ENCODE assay signal across 6 cellular contexts in the genomic region with DNA sequence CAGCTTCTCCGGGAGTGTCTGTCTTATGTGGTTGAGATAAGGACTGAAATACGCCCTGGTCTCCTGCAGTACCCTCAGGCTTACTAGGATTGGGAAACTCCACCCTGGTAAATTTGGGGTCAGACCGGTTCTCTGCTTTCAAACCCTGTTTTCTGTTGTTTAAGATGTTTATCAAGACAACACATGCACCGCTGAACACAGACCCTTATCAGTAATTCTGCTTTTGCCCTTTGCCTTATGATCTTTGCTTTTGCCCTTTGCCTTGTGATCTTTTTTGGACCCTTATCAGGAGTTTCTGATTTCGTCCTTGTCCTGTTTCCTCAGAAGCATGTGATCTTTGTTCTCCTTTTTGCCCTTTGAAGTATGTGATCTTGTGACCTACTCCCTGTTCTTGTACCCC. TPM values are rescaled to one million over a fixed set of nuclear protein-coding genes. Genes with fewer than 3 reads are reported as not detected.
"Had no signal": no experiment of that assay in that cellular context is flagged by ENCODE, and none has a peak within 500 bp of the region (broad histone marks: within the 10 kb centered on the region; RNA-seq: fewer than 3 reads in every experiment).

No MANE protein-coding gene starts in this region.

RNA-seq across cellular contexts. Expression of gene TSPAN8, which starts 7.8 kb away (rescaled TPM):
- total RNA-seq: GM23338, H1, H9, HFFc6, HT1080, IMR-90 had no signal
- polyA plus RNA-seq: GM23338, H1, IMR-90 had no signal
